1 cellular context compared by ENCODE assay signal in genomic region chr2:86584164-86584913, GRCh38.
TF ChIP-seq lines count a peak whose summit lies in the region.

No MANE protein-coding gene starts in this region.

TF ChIP-seq in GM12878, 131 proteins besides CTCF, POLR2A, EP300 and RAD21 (continued from another document):
- TF ChIP-seq NFIC (IDR thresholded peaks at IDR 0.05; ENCODE audit: low read depth, low read length), result 0 out of 2 replicates have a peak, but pooled peaks have one; percentile 26
TF ChIP-seq in GM12878: peak in this region for 1.
